ENCODE assay signal across 8 cellular contexts in genomic region chr2:231614559-231615057, GRCh38. TPM values are rescaled to one million over a fixed set of nuclear protein-coding genes. Genes with fewer than 3 reads are reported as not detected.
DNase-seq lines count a peak whose midpoint lies in the region; ATAC-seq and TF ChIP-seq lines count a peak whose summit lies in the region.

No MANE protein-coding gene starts in this region.

- no peaks in the 10 kb centered on the region for H3K79me2 ChIP-seq in HCT116 (ENCODE audit: insufficient read depth, low read length)

- RAD21 ChIA-PET in HCT116 (lab: Charles Lee; ENCODE audit: low non-redundant PET in 1 of 2, low total read pairs in 2 of 2, uncharacterized antibody in 2 of 2, unreplicated experiment in 2 of 2): interaction anchor here in 1 of 2 experiments (1.2 kb wide), 1 partner anchor 60 kb away, joined by 3 read pairs; no protein-coding TSS in a partner anchor

- CTCF ChIA-PET in CD4-positive, alpha-beta memory T cell (lab: Charles Lee; ENCODE audit: partially characterized antibody): interaction anchor here (0.7 to 13.3 kb wide), 9 partner anchors 9 to 100 kb away, joined by 3 to 286 read pairs (median 8); partner anchors contain the start of gene PTMA
- CTCF ChIA-PET in HCT116 (lab: Charles Lee): interaction anchor here (1.6 to 6.1 kb wide), 5 partner anchors 10 to 100 kb away, joined by 4 to 162 read pairs (median 9); no protein-coding TSS in a partner anchor

- TF ChIP-seq CTCF in HCT116 (IDR thresholded peaks at IDR 0.05 in 2 of 3, conservative IDR thresholded peaks at IDR 0.05 in 1 of 3; ENCODE audit: borderline replicate concordance in 1 of 3, insufficient read depth in 1 of 3, low read depth in 2 of 3, low read length in 2 of 3) (no peak), chondrocyte (IDR thresholded peaks at IDR 0.05) (no peak), mesothelial cell of epicardium (IDR thresholded peaks at IDR 0.05; ENCODE audit: unreplicated experiment) (no peak), GM10266 (IDR thresholded peaks at IDR 0.05; ENCODE audit: control insufficient read depth, insufficient read depth, low read depth, missing control alignments) (no peak)

- no peaks in the 10 kb centered on the region for H3K9me3 Mint-ChIP-seq in CD4-positive, alpha-beta memory T cell
- H3K9me3 Mint-ChIP-seq in chondrocyte (ENCODE audit: low read depth) (no peaks in the 10 kb centered on the region), mesothelial cell of epicardium (no peaks in the 10 kb centered on the region)
- no peaks in the 10 kb centered on the region for H3K9me3 Mint-ChIP-seq in stimulated activated effector memory CD8-positive, alpha-beta T cell treated with anti-CD3 and anti-CD28 coated beads, Interleukin-12 subunit alpha, Interleukin-12 subunit beta, amount 100 ng/mL, for 72 hours

- H3K27ac ChIP-seq in CD4-positive, alpha-beta memory T cell (ENCODE audit: low read depth, low read length): peak overlapping the region; percentile 65
- H3K27ac ChIP-seq in HCT116 (ENCODE audit: low read depth, low read length): peak overlapping the region; percentile 99
- peak overlapping the region; percentile 95 for H3K27ac ChIP-seq in SJSA1

- DNase-seq in CD4-positive, alpha-beta memory T cell: peak in 1 of 5 donors; percentile 15
- DNase-seq in HCT116 (ENCODE audit: low read depth, low spot score): no peak
- no peak for DNase-seq in SJSA1 (ENCODE audit: low read depth in 1 of 2, low spot score in 2 of 2)
- no peak for DNase-seq in chondrocyte (ENCODE audit: low spot score)
- DNase-seq in mesothelial cell of epicardium (ENCODE audit: low spot score in 2 of 2, unreplicated experiment in 2 of 2): no peak
- DNase-seq in stimulated activated effector memory CD8-positive, alpha-beta T cell treated with anti-CD3 and anti-CD28 coated beads, Interleukin-12 subunit alpha, Interleukin-12 subunit beta, amount 100 ng/mL, for 72 hours (ENCODE audit: low spot score in 2 of 2): no peak
- DNase-seq in GM10266 (ENCODE audit: extremely low spot score): no peak

- TF ChIP-seq POLR2A in HCT116 (IDR thresholded peaks at IDR 0.05; ENCODE audit: borderline replicate concordance, extremely low read depth, insufficient read depth, insufficient read length): no peak

- H3K27me3 Mint-ChIP-seq in CD4-positive, alpha-beta memory T cell: no peaks in the 10 kb centered on the region
- H3K27me3 Mint-ChIP-seq in chondrocyte (ENCODE audit: low read depth) (no peaks in the 10 kb centered on the region), mesothelial cell of epicardium (ENCODE audit: low read depth) (no peaks in the 10 kb centered on the region)

- TF ChIP-seq RAD21 in HCT116 (IDR thresholded peaks at IDR 0.05; ENCODE audit: low read depth): no peak

- intact Hi-C loops in CD4-positive, alpha-beta memory T cell (cut with micrococcal nuclease): loop anchor here (1.0 kb wide), 1 partner anchor 48 kb away; no protein-coding TSS in a partner anchor
- intact Hi-C loops in HCT116 (cut with micrococcal nuclease): loop anchor here (5.0 kb wide), 1 partner anchor 173 kb away; the partner anchor contains the start of gene COPS7B

- H4K20me1 ChIP-seq in HCT116 (ENCODE audit: insufficient read depth): no peaks in the 10 kb centered on the region

- H3K4me1 ChIP-seq in CD4-positive, alpha-beta memory T cell (ENCODE audit: insufficient read depth, low read length): peaks cover 23% of the 10 kb centered on the region
- H3K4me1 ChIP-seq in HCT116 (ENCODE audit: control insufficient read depth in 1 of 2, insufficient read depth in 2 of 2, low read length in 2 of 2) (peaks cover 67 to 83% of the 10 kb centered on the region in 2 experiments), SJSA1 (replicated peaks) (peaks cover 58% of the 10 kb centered on the region)

- H3K27ac Mint-ChIP-seq in CD4-positive, alpha-beta memory T cell: peak overlapping the region; percentile 7 to 92 (median 79)
- H3K27ac Mint-ChIP-seq in chondrocyte (ENCODE audit: unreplicated experiment): peak overlapping the region; percentile 97
- H3K27ac Mint-ChIP-seq in mesothelial cell of epicardium: peak overlapping the region; percentile 99
- H3K27ac Mint-ChIP-seq in stimulated activated effector memory CD8-positive, alpha-beta T cell treated with anti-CD3 and anti-CD28 coated beads, Interleukin-12 subunit alpha, Interleukin-12 subunit beta, amount 100 ng/mL, for 72 hours: peak overlapping the region; percentile 99

- peak overlapping the region; percentile 83 for H3K4me2 ChIP-seq in HCT116 (ENCODE audit: low read length)

- no peak overlapping the region for H2AFZ ChIP-seq in HCT116 (ENCODE audit: low read depth, low read length, poor library complexity, severe bottlenecking)

- peaks cover 20 to 43% (median 31%) of the 10 kb centered on the region in 4 donors for H3K4me1 Mint-ChIP-seq in CD4-positive, alpha-beta memory T cell
- H3K4me1 Mint-ChIP-seq in chondrocyte (ENCODE audit: low read depth) (peaks cover 41% of the 10 kb centered on the region), mesothelial cell of epicardium (peaks cover 47% of the 10 kb centered on the region)
- H3K4me1 Mint-ChIP-seq in stimulated activated effector memory CD8-positive, alpha-beta T cell treated with anti-CD3 and anti-CD28 coated beads, Interleukin-12 subunit alpha, Interleukin-12 subunit beta, amount 100 ng/mL, for 72 hours: peaks cover 39% of the 10 kb centered on the region

- no TSS peak for BruUV-seq in HCT116 (replicated peaks; lab: Mats Ljungman, UMichigan)

- H3K36me3 ChIP-seq in CD4-positive, alpha-beta memory T cell (ENCODE audit: insufficient read depth, low read length): no peaks in the 10 kb centered on the region
- no peaks in the 10 kb centered on the region for H3K36me3 ChIP-seq in HCT116 (ENCODE audit: control insufficient read depth in 1 of 2, insufficient read depth in 2 of 2, low read length in 2 of 2)
- no peaks in the 10 kb centered on the region; the same call in 1 of the 2 replicates for H3K36me3 ChIP-seq in SJSA1

- H3K4me3 Mint-ChIP-seq in CD4-positive, alpha-beta memory T cell: peak overlapping the region; percentile 80 to 91 (median 86)
- H3K4me3 Mint-ChIP-seq in chondrocyte (ENCODE audit: unreplicated experiment) (peak overlapping the region; percentile 74), mesothelial cell of epicardium (peak overlapping the region; percentile 71)
- H3K4me3 Mint-ChIP-seq in stimulated activated effector memory CD8-positive, alpha-beta T cell treated with anti-CD3 and anti-CD28 coated beads, Interleukin-12 subunit alpha, Interleukin-12 subunit beta, amount 100 ng/mL, for 72 hours: peak overlapping the region; percentile 92

- H3K9me3 ChIP-seq in CD4-positive, alpha-beta memory T cell (ENCODE audit: control insufficient read depth in 1 of 2, low read length in 2 of 2): no peaks in the 10 kb centered on the region
- no peaks in the 10 kb centered on the region for H3K9me3 ChIP-seq in HCT116 (ENCODE audit: control insufficient read depth in 1 of 2, insufficient read depth in 1 of 2, low read depth in 1 of 2, low read length in 2 of 2)
- peaks cover 3% of the 10 kb centered on the region; the same call in 1 of the 2 replicates for H3K9me3 ChIP-seq in SJSA1 (replicated peaks)

- H3K9ac ChIP-seq in HCT116 (ENCODE audit: low read length): peak overlapping the region; percentile 84

- H3K36me3 Mint-ChIP-seq in CD4-positive, alpha-beta memory T cell: no peaks in the 10 kb centered on the region
- H3K36me3 Mint-ChIP-seq in chondrocyte (ENCODE audit: low read depth) (no peaks in the 10 kb centered on the region), mesothelial cell of epicardium (no peaks in the 10 kb centered on the region)
- H3K36me3 Mint-ChIP-seq in stimulated activated effector memory CD8-positive, alpha-beta T cell treated with anti-CD3 and anti-CD28 coated beads, Interleukin-12 subunit alpha, Interleukin-12 subunit beta, amount 100 ng/mL, for 72 hours: peaks cover 34% of the 10 kb centered on the region

- no peaks in the 10 kb centered on the region for H3K27me3 ChIP-seq in CD4-positive, alpha-beta memory T cell (ENCODE audit: insufficient read depth, low read length)
- H3K27me3 ChIP-seq in HCT116 (ENCODE audit: insufficient read depth, low read length) (no peaks in the 10 kb centered on the region), SJSA1 (replicated peaks) (no peaks in the 10 kb centered on the region)

- H3K9me2 ChIP-seq in HCT116 (ENCODE audit: insufficient read depth): no peaks in the 10 kb centered on the region

- H3K4me3 ChIP-seq in CD4-positive, alpha-beta memory T cell (ENCODE audit: low read length in 2 of 2): peak overlapping the region in 1 of 2 donors; percentile 62
- H3K4me3 ChIP-seq in HCT116 (replicated peaks in 1 of 2; ENCODE audit: low read depth in 1 of 2, low read length in 2 of 2) (peak overlapping the region in 1 of 2 experiments; percentile 44; a peak in 2 of 4 replicates), SJSA1 (peak overlapping the region; percentile 36)

- no peak for ATAC-seq in HCT116
- ATAC-seq in stimulated activated effector memory CD8-positive, alpha-beta T cell treated with anti-CD3 and anti-CD28 coated beads, Interleukin-12 subunit alpha, Interleukin-12 subunit beta, amount 100 ng/mL, for 72 hours: peak; percentile 1
- no peak for ATAC-seq in esophagus mucosa

- POLR2A ChIA-PET in CD4-positive, alpha-beta memory T cell (lab: Charles Lee; ENCODE audit: partially characterized antibody): interaction anchor here (1.0 to 7.4 kb wide), 8 partner anchors 9 to 133 kb away, joined by 3 to 116 read pairs (median 13); partner anchors contain the start of gene PTMA
- POLR2A ChIA-PET in HCT116 (lab: Charles Lee): interaction anchor here (1.2 to 7.0 kb wide), 8 partner anchors 27 to 287 kb away, joined by 3 to 97 read pairs (median 8); no protein-coding TSS in a partner anchor

TF ChIP-seq in HCT116, 20 proteins besides CTCF, POLR2A, EP300 and RAD21 (continues in another document):
- no peak for TF ChIP-seq SP1 (IDR thresholded peaks at IDR 0.05; ENCODE audit: low read depth)
- no peak for TF ChIP-seq SRF (IDR thresholded peaks at IDR 0.05; ENCODE audit: low read depth)
- TF ChIP-seq JUND (IDR thresholded peaks at IDR 0.05): no peak
- no peak for TF ChIP-seq SIN3A (IDR thresholded peaks at IDR 0.05; ENCODE audit: low read depth)
- TF ChIP-seq FOSL1 (IDR thresholded peaks at IDR 0.05; ENCODE audit: low read depth): no peak
- no peak for TF ChIP-seq POLR2AphosphoS5 (IDR thresholded peaks at IDR 0.05; ENCODE audit: low read depth, low read length)
- no peak for TF ChIP-seq ATF3 (IDR thresholded peaks at IDR 0.05)

RNA-seq across cellular contexts. Expression of gene TEX44, which starts 21.9 kb away (rescaled TPM):
- not detected for total RNA-seq in CD4-positive, alpha-beta memory T cell
- polyA plus RNA-seq in CD4-positive, alpha-beta memory T cell: not detected
- total RNA-seq in HCT116 (2021; ENCODE audit: unreplicated experiment) (not detected), chondrocyte (not detected in 3 replicates), mesothelial cell of epicardium (not detected in 3 replicates), esophagus mucosa (not detected)
- polyA plus RNA-seq in HCT116 (2012): not detected in 2 replicates
- total RNA-seq in SJSA1 (2014; rRNA removed; shearing (Covaris generic)): not detected in 2 replicates
